11 cellular contexts compared by ENCODE assay signal in genomic region chr11:75326439-75326810, GRCh38. TPM values are rescaled to one million over a fixed set of nuclear protein-coding genes. Genes with fewer than 3 reads are reported as not detected.
DNase-seq lines count a peak whose midpoint lies in the region; ATAC-seq, FAIRE-seq and TF ChIP-seq lines count a peak whose summit lies in the region.
"Had no signal": no experiment of that assay in that cellular context is flagged by ENCODE, and none has a peak within 500 bp of the region (broad histone marks: within the 10 kb centered on the region; RNA-seq: fewer than 3 reads in every experiment).

No MANE protein-coding gene starts in this region.

- no peak overlapping the region for H3K9ac ChIP-seq in stomach smooth muscle (ENCODE audit: low read length in 2 of 2)

- intact Hi-C loops in lower lobe of right lung (cut with DNase I): loop anchor here (10.0 kb wide), 1 partner anchor 58 kb away; no protein-coding TSS in a partner anchor

- H3K4me1 ChIP-seq in lower lobe of right lung (peaks cover 91% of the 10 kb centered on the region), stomach smooth muscle (ENCODE audit: control insufficient read depth, insufficient read depth, low read length) (peaks cover 64% of the 10 kb centered on the region)

- H3K36me3 Mint-ChIP-seq in activated naive CD4-positive, alpha-beta T cell treated with anti-CD3 and anti-CD28 coated beads, Interleukin-2, amount 50 U/mL, for 24 hours: peaks cover 1% of the 10 kb centered on the region

- peaks cover 77% of the 10 kb centered on the region for H3K4me1 Mint-ChIP-seq in activated naive CD4-positive, alpha-beta T cell treated with anti-CD3 and anti-CD28 coated beads, Interleukin-2, amount 50 U/mL, for 24 hours

- H3K9me3 ChIP-seq in lower lobe of right lung (no peaks in the 10 kb centered on the region), stomach smooth muscle (ENCODE audit: control insufficient read depth in 2 of 2, low read length in 2 of 2) (no peaks in the 10 kb centered on the region)
- H3K9me3 ChIP-seq: body of pancreas had no signal

- H3K4me3 Mint-ChIP-seq in activated naive CD4-positive, alpha-beta T cell treated with anti-CD3 and anti-CD28 coated beads, Interleukin-2, amount 50 U/mL, for 24 hours: peak overlapping the region; percentile 60

- no peaks in the 10 kb centered on the region for H3K27me3 Mint-ChIP-seq in activated naive CD4-positive, alpha-beta T cell treated with anti-CD3 and anti-CD28 coated beads, Interleukin-2, amount 50 U/mL, for 24 hours

- no peaks in the 10 kb centered on the region for H3K27me3 ChIP-seq in lower lobe of right lung (ENCODE audit: low read depth)
- H3K27me3 ChIP-seq in stomach smooth muscle (ENCODE audit: control insufficient read depth in 1 of 2, insufficient read depth in 2 of 2, low read length in 2 of 2): no peaks in the 10 kb centered on the region
- H3K27me3 ChIP-seq: body of pancreas had no signal

- DNase-seq in activated gamma-delta T cell treated with anti-CD3 and anti-CD28 coated beads, Interleukin-2, amount 50 U/mL, for 16 hours (ENCODE audit: low read depth): peak; percentile 20
- DNase-seq in activated gamma-delta T cell (lab: John Stamatoyannopoulos, UW): no peak
- no peak for DNase-seq in lower lobe of right lung
- no peak for DNase-seq in glomerular visceral epithelial cell (ENCODE audit: extremely low spot score)
- no peak for DNase-seq in GM12892 (ENCODE audit: insufficient read length)
- no peak for DNase-seq in mucosa of gallbladder (ENCODE audit: low spot score)
- DNase-seq: KG1, small intestine had no signal

- ATAC-seq in lower lobe of right lung: no peak

- H3K27ac ChIP-seq in lower lobe of right lung: peak overlapping the region; percentile 8
- peak overlapping the region; percentile 46 for H3K27ac ChIP-seq in stomach smooth muscle (ENCODE audit: low read length)

- TF ChIP-seq CTCF in lower lobe of right lung (IDR thresholded peaks at IDR 0.05): no peak

- no peaks in the 10 kb centered on the region for H3K9me3 Mint-ChIP-seq in activated naive CD4-positive, alpha-beta T cell treated with anti-CD3 and anti-CD28 coated beads, Interleukin-2, amount 50 U/mL, for 24 hours

- no peak overlapping the region for H3K4me3 ChIP-seq in lower lobe of right lung
- H3K4me3 ChIP-seq in stomach smooth muscle (ENCODE audit: low read length in 2 of 2): no peak overlapping the region
- H3K4me3 ChIP-seq: body of pancreas had no signal

- H3K36me3 ChIP-seq in lower lobe of right lung (peaks cover 40% of the 10 kb centered on the region), stomach smooth muscle (ENCODE audit: control insufficient read depth in 2 of 2, insufficient read depth in 2 of 2, low read length in 2 of 2) (peaks cover 5 to 10% of the 10 kb centered on the region in 2 donors)

- no peak for FAIRE-seq in GM12892 (lab: Jason Lieb, UNC)
- FAIRE-seq: small intestine had no signal

- no peak for TF ChIP-seq POLR2A in GM12892 (IDR thresholded peaks at IDR 0.05; ENCODE audit: low read depth, low read length)

- H3K27ac Mint-ChIP-seq in activated naive CD4-positive, alpha-beta T cell treated with anti-CD3 and anti-CD28 coated beads, Interleukin-2, amount 50 U/mL, for 24 hours: peak overlapping the region; percentile 62

RNA-seq across cellular contexts. Expression of gene ARRB1, which starts 25.0 kb away (rescaled TPM):
- total RNA-seq in lower lobe of right lung (187 TPM), mucosa of gallbladder (57.7 TPM)
- polyA plus RNA-seq in GM12892 (2012; ENCODE audit: missing spikeins): 2.1 TPM
